Comparison of ENCODE assay signal across 1 cellular context in the genomic region with DNA sequence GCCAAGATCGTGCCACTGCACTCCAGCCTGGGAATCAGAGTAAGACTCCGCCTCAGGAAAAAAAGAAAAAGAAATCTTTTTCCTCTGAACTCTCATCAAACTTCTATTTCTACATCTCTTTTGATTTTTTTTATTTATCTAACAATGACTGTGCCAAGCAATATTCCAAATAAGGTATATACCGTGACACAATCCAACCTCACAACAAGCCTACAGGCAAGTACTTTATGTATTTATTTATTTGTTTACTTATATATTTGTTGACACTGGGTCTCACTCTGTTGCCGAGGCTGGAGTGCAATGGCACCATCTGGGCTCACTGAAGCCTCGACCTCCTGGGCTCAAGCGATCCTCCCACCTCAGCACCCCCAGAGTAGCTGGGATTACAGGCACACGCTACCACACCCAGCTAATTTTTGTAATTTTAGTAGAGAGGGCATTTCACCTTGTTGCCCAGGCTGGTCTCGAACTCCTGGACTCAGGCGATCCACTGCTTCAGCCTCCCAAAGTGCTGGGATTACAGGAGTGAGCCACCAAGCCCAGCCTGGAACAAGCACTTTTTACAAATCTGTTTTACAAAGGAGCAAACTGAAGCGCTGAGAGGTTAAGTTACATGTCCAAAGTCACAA.
TF ChIP-seq lines count a peak whose summit lies in the region.

No MANE protein-coding gene starts in this region.

TF ChIP-seq in A549, 52 proteins besides CTCF, POLR2A, EP300 and RAD21 (continued from another document):
- TF ChIP-seq, protein P1, sequence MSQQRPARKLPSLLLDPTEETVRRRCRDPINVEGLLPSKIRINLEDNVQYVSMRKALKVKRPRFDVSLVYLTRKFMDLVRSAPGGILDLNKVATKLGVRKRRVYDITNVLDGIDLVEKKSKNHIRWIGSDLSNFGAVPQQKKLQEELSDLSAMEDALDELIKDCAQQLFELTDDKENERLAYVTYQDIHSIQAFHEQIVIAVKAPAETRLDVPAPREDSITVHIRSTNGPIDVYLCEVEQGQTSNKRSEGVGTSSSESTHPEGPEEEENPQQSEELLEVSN (IDR thresholded peaks at IDR 0.05; ENCODE audit: borderline replicate concordance, low read depth) = no peak
- TF ChIP-seq EHF (CRISPR knock-in tag; IDR thresholded peaks at IDR 0.05) (0 out of 2 replicates have a peak, but pooled peaks have one; percentile 60), FOSB (CRISPR knock-in tag; IDR thresholded peaks at IDR 0.05) (no peak), BHLHE40 (IDR thresholded peaks at IDR 0.05; ENCODE audit: low read depth, low read length) (no peak), ZFP36 (IDR thresholded peaks at IDR 0.05; ENCODE audit: borderline replicate concordance, partially characterized antibody) (no peak), HEYL (CRISPR knock-in tag; IDR thresholded peaks at IDR 0.05) (peak; percentile 50; the same call in 1 of the 2 replicates), MYC (IDR thresholded peaks at IDR 0.05; ENCODE audit: borderline replicate concordance, low read length) (no peak), NR3C1 (IDR thresholded peaks at IDR 0.05) (no peak), CBX8 (IDR thresholded peaks at IDR 0.05) (no peak), EHMT2 (IDR thresholded peaks at IDR 0.05; ENCODE audit: low read depth) (no peak), POLR2AphosphoS2 (conservative IDR thresholded peaks at IDR 0.05; ENCODE audit: low read length) (no peak), HOXB5 (CRISPR knock-in tag; IDR thresholded peaks at IDR 0.05) (peak; percentile 32; the same call in 1 of the 2 replicates)
- TF ChIP-seq, protein P2, sequence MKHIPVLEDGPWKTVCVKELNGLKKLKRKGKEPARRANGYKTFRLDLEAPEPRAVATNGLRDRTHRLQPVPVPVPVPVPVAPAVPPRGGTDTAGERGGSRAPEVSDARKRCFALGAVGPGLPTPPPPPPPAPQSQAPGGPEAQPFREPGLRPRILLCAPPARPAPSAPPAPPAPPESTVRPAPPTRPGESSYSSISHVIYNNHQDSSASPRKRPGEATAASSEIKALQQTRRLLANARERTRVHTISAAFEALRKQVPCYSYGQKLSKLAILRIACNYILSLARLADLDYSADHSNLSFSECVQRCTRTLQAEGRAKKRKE (CRISPR knock-in tag; IDR thresholded peaks at IDR 0.05; ENCODE audit: low read depth) = 0 out of 2 replicates have a peak, but pooled peaks have one; percentile 32
- TF ChIP-seq, protein P3, sequence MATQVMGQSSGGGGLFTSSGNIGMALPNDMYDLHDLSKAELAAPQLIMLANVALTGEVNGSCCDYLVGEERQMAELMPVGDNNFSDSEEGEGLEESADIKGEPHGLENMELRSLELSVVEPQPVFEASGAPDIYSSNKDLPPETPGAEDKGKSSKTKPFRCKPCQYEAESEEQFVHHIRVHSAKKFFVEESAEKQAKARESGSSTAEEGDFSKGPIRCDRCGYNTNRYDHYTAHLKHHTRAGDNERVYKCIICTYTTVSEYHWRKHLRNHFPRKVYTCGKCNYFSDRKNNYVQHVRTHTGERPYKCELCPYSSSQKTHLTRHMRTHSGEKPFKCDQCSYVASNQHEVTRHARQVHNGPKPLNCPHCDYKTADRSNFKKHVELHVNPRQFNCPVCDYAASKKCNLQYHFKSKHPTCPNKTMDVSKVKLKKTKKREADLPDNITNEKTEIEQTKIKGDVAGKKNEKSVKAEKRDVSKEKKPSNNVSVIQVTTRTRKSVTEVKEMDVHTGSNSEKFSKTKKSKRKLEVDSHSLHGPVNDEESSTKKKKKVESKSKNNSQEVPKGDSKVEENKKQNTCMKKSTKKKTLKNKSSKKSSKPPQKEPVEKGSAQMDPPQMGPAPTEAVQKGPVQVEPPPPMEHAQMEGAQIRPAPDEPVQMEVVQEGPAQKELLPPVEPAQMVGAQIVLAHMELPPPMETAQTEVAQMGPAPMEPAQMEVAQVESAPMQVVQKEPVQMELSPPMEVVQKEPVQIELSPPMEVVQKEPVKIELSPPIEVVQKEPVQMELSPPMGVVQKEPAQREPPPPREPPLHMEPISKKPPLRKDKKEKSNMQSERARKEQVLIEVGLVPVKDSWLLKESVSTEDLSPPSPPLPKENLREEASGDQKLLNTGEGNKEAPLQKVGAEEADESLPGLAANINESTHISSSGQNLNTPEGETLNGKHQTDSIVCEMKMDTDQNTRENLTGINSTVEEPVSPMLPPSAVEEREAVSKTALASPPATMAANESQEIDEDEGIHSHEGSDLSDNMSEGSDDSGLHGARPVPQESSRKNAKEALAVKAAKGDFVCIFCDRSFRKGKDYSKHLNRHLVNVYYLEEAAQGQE (IDR thresholded peaks at IDR 0.05) = no peak
- TF ChIP-seq, protein P4, sequence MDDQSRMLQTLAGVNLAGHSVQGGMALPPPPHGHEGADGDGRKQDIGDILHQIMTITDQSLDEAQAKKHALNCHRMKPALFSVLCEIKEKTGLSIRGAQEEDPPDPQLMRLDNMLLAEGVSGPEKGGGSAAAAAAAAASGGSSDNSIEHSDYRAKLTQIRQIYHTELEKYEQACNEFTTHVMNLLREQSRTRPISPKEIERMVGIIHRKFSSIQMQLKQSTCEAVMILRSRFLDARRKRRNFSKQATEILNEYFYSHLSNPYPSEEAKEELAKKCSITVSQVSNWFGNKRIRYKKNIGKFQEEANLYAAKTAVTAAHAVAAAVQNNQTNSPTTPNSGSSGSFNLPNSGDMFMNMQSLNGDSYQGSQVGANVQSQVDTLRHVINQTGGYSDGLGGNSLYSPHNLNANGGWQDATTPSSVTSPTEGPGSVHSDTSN (IDR thresholded peaks at IDR 0.05) = no peak
